8 cellular contexts compared by ENCODE assay signal in the genomic region with DNA sequence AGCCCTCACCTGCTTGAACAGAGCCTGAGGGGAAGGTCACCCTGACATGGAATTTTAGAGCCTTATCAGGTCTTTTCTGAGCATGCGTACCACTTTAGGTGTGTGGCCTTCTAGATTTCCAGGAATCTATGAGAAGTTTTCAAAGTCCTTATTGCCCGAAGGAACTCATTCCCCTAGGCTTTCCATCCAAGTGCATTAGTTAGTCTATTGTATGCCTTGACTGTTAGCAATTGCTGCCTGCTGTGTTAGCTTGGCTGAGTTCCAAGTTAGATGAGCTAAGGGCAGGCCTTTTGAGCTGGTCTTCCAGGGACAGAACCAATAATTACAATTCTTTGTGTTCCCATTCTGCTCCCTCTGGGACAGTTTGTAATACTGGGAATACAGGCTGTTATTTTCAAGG. TPM values are rescaled to one million over a fixed set of nuclear protein-coding genes. Genes with fewer than 3 reads are reported as not detected.
DNase-seq lines count a peak whose midpoint lies in the region; ATAC-seq and TF ChIP-seq lines count a peak whose summit lies in the region.

No MANE protein-coding gene starts in this region.

- POLR2A ChIA-PET in SK-N-SH (lab: Yijun Ruan, JAX), result interaction anchor here (1.3 to 5.2 kb wide), 2 partner anchors 30 to 66 kb away, joined by 3 to 35 read pairs; a partner anchor contains a TSS

- intact Hi-C loops in thyroid gland (cut with DNase I) (no loop called here), Calu3 (cut with micrococcal nuclease; ENCODE audit: unreplicated experiment) (no loop called here), vagina (cut with DNase I) (loop anchor here (5.0 kb wide), 1 partner anchor 256 kb away; no protein-coding TSS in a partner anchor)

- H3K4me3 ChIP-seq in SK-N-SH (ENCODE audit: low read depth in 2 of 2, low read length in 1 of 2) (no peak overlapping the region), thyroid gland (replicated peaks in 1 of 3) (no peak overlapping the region), vagina (no peak overlapping the region)

- 27% methylated on average over 2 of the region's 2 CpGs for WGBS in SK-N-SH (ENCODE audit: low lambda C conversion rate)
- WGBS in thyroid gland, 2 donors, result 55 to 67% methylated on average over 2 of the region's 2 CpGs

- TF ChIP-seq POLR2A in thyroid gland (IDR thresholded peaks at IDR 0.05) (no peak), vagina (IDR thresholded peaks at IDR 0.05) (no peak)

- H3K27ac ChIP-seq in SK-N-SH (ENCODE audit: low read depth in 2 of 2, low read length in 1 of 2) (no peak overlapping the region; a peak in 1 of 4 replicates), angular gyrus (ENCODE audit: low read depth, low read length) (peak overlapping the region; percentile 44), thyroid gland (no peak overlapping the region), vagina (no peak overlapping the region)

- TF ChIP-seq CTCF in SK-N-SH (IDR thresholded peaks at IDR 0.05) (no peak), thyroid gland (IDR thresholded peaks at IDR 0.05) (no peak), Calu3 (IDR thresholded peaks at IDR 0.05; ENCODE audit: unreplicated experiment) (no peak), vagina (IDR thresholded peaks at IDR 0.05) (no peak)

- no peaks in the 10 kb centered on the region for H3F3A ChIP-seq in SK-N-SH (replicated peaks; ENCODE audit: insufficient read depth)

- H3K9me3 Mint-ChIP-seq in activated naive CD8-positive, alpha-beta T cell treated with anti-CD3 and anti-CD28 coated beads, Interleukin-2, amount 50 U/mL, for 24 hours, result no peaks in the 10 kb centered on the region
- no peaks in the 10 kb centered on the region for H3K9me3 Mint-ChIP-seq in Calu3 (ENCODE audit: low read depth, unreplicated experiment)

- CTCF ChIA-PET in SK-N-SH (lab: Yijun Ruan, JAX), result interaction anchor here (0.6 to 16.2 kb wide), 16 partner anchors 9 to 444 kb away, joined by 3 to 176 read pairs (median 10); a partner anchor contains a TSS
- CTCF ChIA-PET in Calu3 (lab: Charles Lee), result interaction anchor here (0.6 to 1.0 kb wide), 2 partner anchors 11 to 43 kb away, joined by 3 read pairs; no protein-coding TSS in a partner anchor

- H3K9me3 ChIP-seq in SK-N-SH (no peaks in the 10 kb centered on the region), thyroid gland (no peaks in the 10 kb centered on the region), vagina (no peaks in the 10 kb centered on the region)

- H3K36me3 ChIP-seq in SK-N-SH (replicated peaks in 1 of 2; ENCODE audit: control insufficient read depth in 1 of 2, insufficient read depth in 2 of 2, low read length in 1 of 2) (no peaks in the 10 kb centered on the region), thyroid gland (no peaks in the 10 kb centered on the region), vagina (no peaks in the 10 kb centered on the region)

- H3K79me2 ChIP-seq in SK-N-SH (ENCODE audit: insufficient read depth), result no peaks in the 10 kb centered on the region

- no peak overlapping the region for H3K27ac Mint-ChIP-seq in activated naive CD8-positive, alpha-beta T cell treated with anti-CD3 and anti-CD28 coated beads, Interleukin-2, amount 50 U/mL, for 24 hours
- no peak overlapping the region for H3K27ac Mint-ChIP-seq in Calu3 (ENCODE audit: unreplicated experiment)

- BruUV-seq in Calu3 (replicated peaks; lab: Mats Ljungman, UMichigan), result no TSS peak

- no peak for TF ChIP-seq RAD21 in SK-N-SH (IDR thresholded peaks at IDR 0.05; ENCODE audit: low read length)

- no peak for TF ChIP-seq EP300 in SK-N-SH (IDR thresholded peaks at IDR 0.05; ENCODE audit: borderline replicate concordance in 1 of 2, low read depth in 1 of 2, low read length in 1 of 2)

- no peak overlapping the region for H3K4me3 Mint-ChIP-seq in activated naive CD8-positive, alpha-beta T cell treated with anti-CD3 and anti-CD28 coated beads, Interleukin-2, amount 50 U/mL, for 24 hours
- H3K4me3 Mint-ChIP-seq in Calu3 (ENCODE audit: low read depth, unreplicated experiment), result no peak overlapping the region

- H3K9ac ChIP-seq in SK-N-SH, result no peak overlapping the region

- H4K20me1 ChIP-seq in SK-N-SH (ENCODE audit: insufficient read depth), result no peaks in the 10 kb centered on the region

- H2AFZ ChIP-seq in SK-N-SH (ENCODE audit: low read depth), result no peak overlapping the region

- peaks cover 2% of the 10 kb centered on the region for H3K27me3 Mint-ChIP-seq in activated naive CD8-positive, alpha-beta T cell treated with anti-CD3 and anti-CD28 coated beads, Interleukin-2, amount 50 U/mL, for 24 hours
- peaks cover 13% of the 10 kb centered on the region for H3K27me3 Mint-ChIP-seq in Calu3 (ENCODE audit: unreplicated experiment)

- ATAC-seq in SK-N-SH treated with all-trans-retinoic acid at 6 μM for 48 hours, result no peak
- no peak for ATAC-seq in activated naive CD8-positive, alpha-beta T cell treated with anti-CD3 and anti-CD28 coated beads, Interleukin-2, amount 50 U/mL, for 24 hours

- no peaks in the 10 kb centered on the region for H3K9me2 ChIP-seq in SK-N-SH

- H3K4me1 Mint-ChIP-seq in activated naive CD8-positive, alpha-beta T cell treated with anti-CD3 and anti-CD28 coated beads, Interleukin-2, amount 50 U/mL, for 24 hours, result no peaks in the 10 kb centered on the region
- H3K4me1 Mint-ChIP-seq in Calu3 (ENCODE audit: low read depth, unreplicated experiment), result no peaks in the 10 kb centered on the region

- H3K4me2 ChIP-seq in SK-N-SH, result no peak overlapping the region

- DNase-seq in SK-N-SH (peak; percentile 64), hippocampal formation (lab: John Stamatoyannopoulos, UW) (peak; percentile 60 to 90), thyroid gland (peak; percentile 47 to 48), Calu3 (no peak), vagina (ENCODE audit: extremely low spot score in 2 of 2) (no peak)
- DNase-seq in activated naive CD8-positive, alpha-beta T cell treated with anti-CD3 and anti-CD28 coated beads, Interleukin-2, amount 50 U/mL, for 24 hours, result no peak

- H3K36me3 Mint-ChIP-seq in activated naive CD8-positive, alpha-beta T cell treated with anti-CD3 and anti-CD28 coated beads, Interleukin-2, amount 50 U/mL, for 24 hours (ENCODE audit: low read depth), result no peaks in the 10 kb centered on the region
- no peaks in the 10 kb centered on the region for H3K36me3 Mint-ChIP-seq in Calu3 (ENCODE audit: insufficient read depth, unreplicated experiment)

- H3K27me3 ChIP-seq in SK-N-SH (ENCODE audit: insufficient read depth) (no peaks in the 10 kb centered on the region; the same call in 1 of the 2 replicates), thyroid gland (no peaks in the 10 kb centered on the region), vagina (no peaks in the 10 kb centered on the region)

- peaks cover 0 to 16% of the 10 kb centered on the region in 2 experiments; a peak in 1 of 4 replicates for H3K4me1 ChIP-seq in SK-N-SH (ENCODE audit: control insufficient read depth in 1 of 2, insufficient read depth in 2 of 2, low read depth in 1 of 2, low read length in 1 of 2)
- peaks cover 6 to 19% of the 10 kb centered on the region in 2 donors for H3K4me1 ChIP-seq in thyroid gland
- no peaks in the 10 kb centered on the region for H3K4me1 ChIP-seq in vagina

TF ChIP-seq in SK-N-SH, 30 proteins besides CTCF, POLR2A, EP300 and RAD21:
- TF ChIP-seq NFIC (IDR thresholded peaks at IDR 0.05; ENCODE audit: borderline replicate concordance) (peak; percentile 75), SIN3A (IDR thresholded peaks at IDR 0.05; ENCODE audit: borderline replicate concordance, low read depth, low read length) (no peak)

TF ChIP-seq in SK-N-SH treated with all-trans-retinoic acid at 6 μM for 48 hours, 23 proteins besides CTCF, POLR2A, EP300 and RAD21 (continues in another document):
- no peak for TF ChIP-seq SNAI2 (CRISPR knock-in tag; IDR thresholded peaks at IDR 0.05)
- no peak for TF ChIP-seq ZNF8 (CRISPR knock-in tag; IDR thresholded peaks at IDR 0.05)
- TF ChIP-seq GLIS3 (CRISPR knock-in tag; IDR thresholded peaks at IDR 0.05), result no peak
- no peak for TF ChIP-seq CSDC2 (CRISPR knock-in tag; IDR thresholded peaks at IDR 0.05)
- TF ChIP-seq TCF4 (CRISPR knock-in tag; IDR thresholded peaks at IDR 0.05; ENCODE audit: borderline replicate concordance), result no peak
- no peak for TF ChIP-seq TOX (CRISPR knock-in tag; IDR thresholded peaks at IDR 0.05; ENCODE audit: borderline replicate concordance)
- TF ChIP-seq ZFP30 (CRISPR knock-in tag; IDR thresholded peaks at IDR 0.05), result no peak
- TF ChIP-seq PPARA (CRISPR knock-in tag; IDR thresholded peaks at IDR 0.05; ENCODE audit: borderline replicate concordance), result no peak
- no peak for TF ChIP-seq ARNTL (CRISPR knock-in tag; IDR thresholded peaks at IDR 0.05; ENCODE audit: borderline replicate concordance, low read depth)
- no peak for TF ChIP-seq ZFP3 (CRISPR knock-in tag; IDR thresholded peaks at IDR 0.05)
- no peak for TF ChIP-seq ESRRG (CRISPR knock-in tag; IDR thresholded peaks at IDR 0.05)
- no peak for TF ChIP-seq BACH2 (CRISPR knock-in tag; IDR thresholded peaks at IDR 0.05; ENCODE audit: borderline replicate concordance)
- TF ChIP-seq, protein P1, sequence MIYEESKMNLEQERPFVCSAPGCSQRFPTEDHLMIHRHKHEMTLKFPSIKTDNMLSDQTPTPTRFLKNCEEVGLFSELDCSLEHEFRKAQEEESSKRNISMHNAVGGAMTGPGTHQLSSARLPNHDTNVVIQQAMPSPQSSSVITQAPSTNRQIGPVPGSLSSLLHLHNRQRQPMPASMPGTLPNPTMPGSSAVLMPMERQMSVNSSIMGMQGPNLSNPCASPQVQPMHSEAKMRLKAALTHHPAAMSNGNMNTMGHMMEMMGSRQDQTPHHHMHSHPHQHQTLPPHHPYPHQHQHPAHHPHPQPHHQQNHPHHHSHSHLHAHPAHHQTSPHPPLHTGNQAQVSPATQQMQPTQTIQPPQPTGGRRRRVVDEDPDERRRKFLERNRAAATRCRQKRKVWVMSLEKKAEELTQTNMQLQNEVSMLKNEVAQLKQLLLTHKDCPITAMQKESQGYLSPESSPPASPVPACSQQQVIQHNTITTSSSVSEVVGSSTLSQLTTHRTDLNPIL (CRISPR knock-in tag; IDR thresholded peaks at IDR 0.05; ENCODE audit: low read depth), result no peak
- no peak for TF ChIP-seq ISL1 (CRISPR knock-in tag; IDR thresholded peaks at IDR 0.05)
- no peak for TF ChIP-seq ZNF565 (CRISPR knock-in tag; conservative IDR thresholded peaks at IDR 0.05; ENCODE audit: low read depth)

RNA-seq across cellular contexts. Expression of a gene that starts 30.8 kb away (rescaled TPM):
- 19.7 and 29.7 TPM in 2 replicates for polyA plus RNA-seq in SK-N-SH (2012; rRNA removed)
- 22.7 and 25.9 TPM in 2 replicates for polyA plus RNA-seq in SK-N-SH (2012; cell fraction: cytosol; rRNA removed)
- 12.6 and 30.0 TPM in 2 replicates for polyA plus RNA-seq in SK-N-SH (2012; cell fraction: nucleus; rRNA removed)
- total RNA-seq in thyroid gland, result 100 to 1,000 TPM in 1 of 4 donors, 10 to 100 TPM in 3; 87.5 to 102 (median 91.8) TPM
- total RNA-seq in Calu3 (2022), result 96.8 and 106 TPM in 2 replicates
- total RNA-seq in vagina, result 76.6 TPM

Comparison
In these comparisons a context has a peak if more than half of its experiments do, and no peak if none do; other contexts are left out.
1. DNase-seq: peak in SK-N-SH (single experiment), hippocampal formation (2 of 2) and thyroid gland (2 of 2); none in activated naive CD8-positive, alpha-beta T cell treated with anti-CD3 and anti-CD28 coated beads, Interleukin-2, amount 50 U/mL, for 24 hours (single experiment), Calu3 (single experiment) and vagina (0 of 2).